8 cellular contexts compared by ENCODE assay signal in the genomic region with DNA sequence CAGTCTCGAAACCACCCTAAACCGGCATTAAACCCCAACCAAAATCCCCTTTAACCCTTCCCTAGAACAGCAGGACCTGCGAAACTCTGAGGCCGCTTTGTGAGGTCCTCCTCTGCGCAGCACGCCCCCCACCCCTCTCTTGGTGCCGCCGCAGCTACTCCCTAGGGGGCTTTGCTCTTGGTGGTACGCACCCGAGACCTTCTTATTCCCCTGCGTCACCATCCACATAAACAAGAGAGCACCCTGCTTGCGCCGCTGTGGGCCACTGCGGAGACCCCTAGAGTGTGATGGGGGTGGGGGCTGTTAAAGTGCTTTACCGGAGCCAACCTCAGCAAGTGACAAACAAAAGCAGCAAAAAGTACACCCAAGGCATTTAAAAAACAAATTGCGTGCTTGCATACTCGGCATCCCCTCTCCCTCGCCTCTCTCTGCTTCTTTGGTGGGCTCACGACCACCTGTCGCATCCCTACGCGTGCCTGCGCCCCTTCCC. TPM values are rescaled to one million over a fixed set of nuclear protein-coding genes. Genes with fewer than 3 reads are reported as not detected.
A peak's percentile ranks its signal among the peaks of the same experiment; 100 is the strongest.
DNase-seq lines count a peak whose midpoint lies in the region; ATAC-seq and TF ChIP-seq lines count a peak whose summit lies in the region.

No MANE protein-coding gene starts in this region.

- H3K27ac Mint-ChIP-seq in activated T-cell treated with anti-CD3 and anti-CD28 coated beads, Interleukin-2, amount 50 U/mL, for 24 hours = no peak overlapping the region

- peak overlapping the region; percentile 4 to 65 for H3K4me3 ChIP-seq in ascending aorta
- peak overlapping the region; percentile 6 for H3K4me3 ChIP-seq in lower leg skin (ENCODE audit: low read depth, poor library complexity, severe bottlenecking)
- peak overlapping the region; percentile 47 to 73 (median 61) for H3K4me3 ChIP-seq in subcutaneous abdominal adipose tissue (ENCODE audit: low read depth in 1 of 5, low read length in 5 of 5)

- H3K4me3 Mint-ChIP-seq in activated T-cell treated with anti-CD3 and anti-CD28 coated beads, Interleukin-2, amount 50 U/mL, for 24 hours = peak overlapping the region; percentile 89

- H3K9me3 ChIP-seq in ascending aorta (no peaks in the 10 kb centered on the region), subcutaneous abdominal adipose tissue (ENCODE audit: control insufficient read depth in 5 of 5, low read length in 5 of 5) (no peaks in the 10 kb centered on the region)

- peaks cover 46% of the 10 kb centered on the region for H3K4me1 Mint-ChIP-seq in activated T-cell treated with anti-CD3 and anti-CD28 coated beads, Interleukin-2, amount 50 U/mL, for 24 hours (ENCODE audit: low read depth)

- ATAC-seq in GM19328 (IDR thresholded peaks at IDR 0.05; ENCODE audit: unreplicated experiment) = no peak
- ATAC-seq in GM21360 (IDR thresholded peaks at IDR 0.05; ENCODE audit: unreplicated experiment) = no peak
- ATAC-seq in HG03571 (IDR thresholded peaks at IDR 0.05; ENCODE audit: unreplicated experiment) = no peak

- H3K27me3 Mint-ChIP-seq in activated T-cell treated with anti-CD3 and anti-CD28 coated beads, Interleukin-2, amount 50 U/mL, for 24 hours = peaks cover 80% of the 10 kb centered on the region

- DNase-seq in activated T-cell treated with anti-CD3 and anti-CD28 coated beads, Interleukin-2, amount 50 U/mL, for 24 hours = no peak
- DNase-seq in activated T-cell treated with anti-CD3 and anti-CD28 coated beads for 4 hours = no peak
- no peak for DNase-seq in ascending aorta (ENCODE audit: low spot score in 2 of 2)
- DNase-seq in lower leg skin (ENCODE audit: low spot score in 2 of 2) = no peak

- H3K27ac ChIP-seq in ascending aorta (no peak overlapping the region), subcutaneous abdominal adipose tissue (ENCODE audit: low read depth, low read length) (no peak overlapping the region)

- H3K27me3 ChIP-seq in ascending aorta (peaks cover 3% of the 10 kb centered on the region), subcutaneous abdominal adipose tissue (ENCODE audit: control insufficient read depth in 5 of 5, insufficient read depth in 4 of 5, low read length in 5 of 5) (peaks cover 14 to 49% (median 34%) of the 10 kb centered on the region in 5 donors)

- intact Hi-C loops in ascending aorta (cut with DNase I) = loop anchor here (10.0 kb wide), 1 partner anchor 617 kb away; no protein-coding TSS in a partner anchor
- intact Hi-C loops in lower leg skin (cut with DNase I; ENCODE audit: low total_unique reads) = loop anchor here (10.0 kb wide), 1 partner anchor 617 kb away; no protein-coding TSS in a partner anchor

- no peaks in the 10 kb centered on the region for H3K36me3 ChIP-seq in ascending aorta
- H3K36me3 ChIP-seq in subcutaneous abdominal adipose tissue (ENCODE audit: control insufficient read depth in 5 of 5, insufficient read depth in 5 of 5, low read length in 5 of 5) = no peaks in the 10 kb centered on the region

- TF ChIP-seq POLR2A in lower leg skin (IDR thresholded peaks at IDR 0.05) = no peak

- no peaks in the 10 kb centered on the region for H3K9me3 Mint-ChIP-seq in activated T-cell treated with anti-CD3 and anti-CD28 coated beads, Interleukin-2, amount 50 U/mL, for 24 hours

- peaks cover 3% of the 10 kb centered on the region for H3K36me3 Mint-ChIP-seq in activated T-cell treated with anti-CD3 and anti-CD28 coated beads, Interleukin-2, amount 50 U/mL, for 24 hours (ENCODE audit: low read depth)

- H3K9ac ChIP-seq in subcutaneous abdominal adipose tissue (ENCODE audit: low read length in 5 of 5) = no peak overlapping the region

- WGBS in lower leg skin, 2 donors = 49 to 60% methylated on average over 21 to 23 of the region's 23 CpGs

- no peak for TF ChIP-seq CTCF in ascending aorta (IDR thresholded peaks at IDR 0.05)
- TF ChIP-seq CTCF in lower leg skin (IDR thresholded peaks at IDR 0.05) = no peak

- peaks cover 0 to 5% of the 10 kb centered on the region in 2 donors for H3K4me1 ChIP-seq in ascending aorta
- H3K4me1 ChIP-seq in subcutaneous abdominal adipose tissue (ENCODE audit: control insufficient read depth in 5 of 5, insufficient read depth in 5 of 5, low read length in 5 of 5) = peaks cover 0 to 46% (median 34%) of the 10 kb centered on the region in 5 donors

RNA-seq across cellular contexts. Expression of gene GNAS, which starts 0.5 kb away (rescaled TPM):
- total RNA-seq in ascending aorta (663 TPM), lower leg skin (100 to 1,000 TPM; 335 to 473 (median 391) TPM)

RNA-seq across cellular contexts. Expression of gene GNAS-AS1, which starts 1.3 kb away (rescaled TPM):
- total RNA-seq in ascending aorta (not detected), lower leg skin (under 1 TPM in 1 of 4 donors, not detected in 3; 0.39 TPM)

Comparison
In these comparisons a context has a peak if more than half of its experiments do, and no peak if none do; other contexts are left out.
1. H3K4me3 ChIP-seq: peak in every context shown above with its lines; median percentile 61 in subcutaneous abdominal adipose tissue; 34 in ascending aorta; 6 in lower leg skin.